Comparison of ENCODE assay signal across 14 cellular contexts in genomic region chr15:58588096-58588495, GRCh38.
A peak's percentile ranks its signal among the peaks of the same experiment; 100 is the strongest.
DNase-seq lines count a peak whose midpoint lies in the region; ATAC-seq and TF ChIP-seq lines count a peak whose summit lies in the region.
"Had no signal": no experiment of that assay in that cellular context is flagged by ENCODE, and none has a peak within 500 bp of the region (broad histone marks: within the 10 kb centered on the region; RNA-seq: fewer than 3 reads in every experiment).

No MANE protein-coding gene starts in this region.

- peaks cover 13% of the 10 kb centered on the region for H3K27me3 Mint-ChIP-seq in activated CD4-positive, alpha-beta T cell treated with anti-CD3 and anti-CD28 coated beads, Interleukin-2, amount 10 ng/mL, durations not matched to agents 7 days and 5 days

- CTCF ChIA-PET in activated CD4-positive, alpha-beta T cell treated with anti-CD3 and anti-CD28 coated beads, Interleukin-2, amount 10 ng/mL, durations not matched to agents 7 days and 5 days (lab: Charles Lee): interaction anchor here (0.8 to 1.7 kb wide), 2 partner anchors 10 to 15 kb away, joined by 3 to 5 read pairs; no protein-coding TSS in a partner anchor

- H3K27me3 ChIP-seq in KMS-11 (ENCODE audit: insufficient read depth, low read depth) (no peaks in the 10 kb centered on the region), left lung (no peaks in the 10 kb centered on the region), thymus (ENCODE audit: control insufficient read depth, insufficient read depth) (no peaks in the 10 kb centered on the region)
- H3K27me3 ChIP-seq: MG63 had no signal

- H2AFZ ChIP-seq in KMS-11 (ENCODE audit: low read depth): no peak overlapping the region

- no peak overlapping the region for H3K27ac Mint-ChIP-seq in activated CD4-positive, alpha-beta T cell treated with anti-CD3 and anti-CD28 coated beads, Interleukin-2, amount 10 ng/mL, durations not matched to agents 7 days and 5 days

- peaks cover 8% of the 10 kb centered on the region for H3K9me3 Mint-ChIP-seq in activated CD4-positive, alpha-beta T cell treated with anti-CD3 and anti-CD28 coated beads, Interleukin-2, amount 10 ng/mL, durations not matched to agents 7 days and 5 days

- no peak overlapping the region for H3K9ac ChIP-seq in KMS-11

- DNase-seq in NCI-H82 (lab: John Stamatoyannopoulos, UW) (peak; percentile 10), NCI-H82 treated with DMSO at 0.1 percent for 48 hours (lab: John Stamatoyannopoulos, UW; ENCODE audit: unreplicated experiment) (no peak), left lung (no peak), medulla oblongata (ENCODE audit: extremely low spot score) (no peak)
- DNase-seq in activated CD4-positive, alpha-beta T cell treated with anti-CD3 and anti-CD28 coated beads, Interleukin-2, amount 10 ng/mL, durations not matched to agents 7 days and 5 days: no peak
- DNase-seq: DMS53, Karpas-422, MG63, NCI-H1092 had no signal

- H3K36me3 ChIP-seq in KMS-11 (ENCODE audit: insufficient read depth): no peaks in the 10 kb centered on the region
- no peaks in the 10 kb centered on the region for H3K36me3 ChIP-seq in left lung
- H3K36me3 ChIP-seq in thymus (ENCODE audit: control insufficient read depth, insufficient read depth): peaks cover 6% of the 10 kb centered on the region
- H3K36me3 ChIP-seq: MG63 had no signal

- peak; percentile 11 for ATAC-seq in left lung
- ATAC-seq: PC-3 had no signal

- H3K4me3 Mint-ChIP-seq in activated CD4-positive, alpha-beta T cell treated with anti-CD3 and anti-CD28 coated beads, Interleukin-2, amount 10 ng/mL, durations not matched to agents 7 days and 5 days: no peak overlapping the region

- H3K4me2 ChIP-seq in KMS-11: peak overlapping the region; percentile 63; the same call in 1 of the 2 replicates

- no peak for TF ChIP-seq CTCF in KMS-11 (conservative IDR thresholded peaks at IDR 0.05; ENCODE audit: low read depth, low read length)
- TF ChIP-seq CTCF in left lung (IDR thresholded peaks at IDR 0.05): no peak

- H3K4me1 ChIP-seq in KMS-11 (ENCODE audit: low read depth, poor library complexity, severe bottlenecking) (peaks cover 86% of the 10 kb centered on the region), left lung (no peaks in the 10 kb centered on the region), thymus (ENCODE audit: control insufficient read depth, insufficient read depth, low read length) (peaks cover 16% of the 10 kb centered on the region)

- H3K9me3 ChIP-seq in left lung (no peaks in the 10 kb centered on the region), thymus (ENCODE audit: control insufficient read depth) (no peaks in the 10 kb centered on the region)

- H3K4me3 ChIP-seq in KMS-11 (IDR thresholded peaks at IDR 0.05; ENCODE audit: insufficient read depth, low read depth, low read length): no peak overlapping the region
- H3K4me3 ChIP-seq in left lung: no peak overlapping the region
- H3K4me3 ChIP-seq in thymus (ENCODE audit: low read length): no peak overlapping the region
- H3K4me3 ChIP-seq: MG63 had no signal

- peaks cover 15% of the 10 kb centered on the region for H3K4me1 Mint-ChIP-seq in activated CD4-positive, alpha-beta T cell treated with anti-CD3 and anti-CD28 coated beads, Interleukin-2, amount 10 ng/mL, durations not matched to agents 7 days and 5 days

- peaks cover 18% of the 10 kb centered on the region for H3K36me3 Mint-ChIP-seq in activated CD4-positive, alpha-beta T cell treated with anti-CD3 and anti-CD28 coated beads, Interleukin-2, amount 10 ng/mL, durations not matched to agents 7 days and 5 days (ENCODE audit: low read depth)

- intact Hi-C loops in left lung (cut with DNase I): no loop called here

- H3K79me2 ChIP-seq in KMS-11 (ENCODE audit: insufficient read depth, low read depth): no peaks in the 10 kb centered on the region

- WGBS in thymus: 96% methylated on average over 1 of the region's 1 CpG

- no peaks in the 10 kb centered on the region for H4K20me1 ChIP-seq in KMS-11 (ENCODE audit: insufficient read depth)

- POLR2A ChIA-PET in activated CD4-positive, alpha-beta T cell treated with anti-CD3 and anti-CD28 coated beads, Interleukin-2, amount 10 ng/mL, durations not matched to agents 7 days and 5 days (lab: Charles Lee): no interaction called here

- H3K27ac ChIP-seq in KMS-11 (peak overlapping the region; percentile 97; the same call in 1 of the 2 replicates), left lung (no peak overlapping the region), thymus (ENCODE audit: low read depth) (peak overlapping the region; percentile 65)
- H3K27ac ChIP-seq: C4-2B, RWPE1 had no signal

Comparison
In these comparisons a context has a peak if more than half of its experiments do, and no peak if none do; other contexts are left out.
1. H3K27ac ChIP-seq: peak in KMS-11 (single experiment) and thymus (single experiment); none in left lung (0 of 2).